In the genomic region with DNA sequence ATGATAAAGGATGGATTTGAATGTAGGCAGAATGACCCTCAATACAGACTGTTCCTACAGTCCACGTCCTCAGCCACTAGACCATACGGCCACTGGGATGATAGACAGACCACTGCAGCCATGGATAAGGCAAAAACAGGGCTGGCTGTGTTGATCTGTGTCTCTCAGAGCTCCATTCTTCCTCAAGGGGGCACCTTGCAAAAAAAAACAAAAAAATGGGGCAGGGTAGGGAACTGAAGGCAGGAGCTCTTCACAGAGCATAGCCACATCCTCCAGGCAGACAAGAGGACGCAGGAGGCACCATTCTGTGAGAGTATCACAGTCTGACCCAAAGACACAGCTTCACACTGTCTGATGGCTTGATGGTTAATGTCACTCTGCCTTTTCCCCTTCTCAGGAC, we compare ENCODE assay signal across 28 cellular contexts.
"Had no signal": no experiment of that assay in that cellular context is flagged by ENCODE, and none has a peak within 500 bp of the region (broad histone marks: within the 10 kb centered on the region; RNA-seq: fewer than 3 reads in every experiment).

No MANE protein-coding gene starts in this region.

- H3K36me3 ChIP-seq: brain microvascular endothelial cell, SJCRH30, WERI-Rb-1 had no signal

- H3K36me3 Mint-ChIP-seq: activated naive CD8-positive, alpha-beta T cell treated with anti-CD3 and anti-CD28 coated beads for 36 hours had no signal

- H3K4me3 Mint-ChIP-seq: activated CD4-positive, alpha-beta T cell treated with anti-CD3 and anti-CD28 coated beads, Interleukin-2, amount 10 ng/mL, durations not matched to agents 24 days and 14 days; activated CD8-positive, alpha-beta T cell treated with anti-CD3 and anti-CD28 coated beads for 36 hours; activated naive CD8-positive, alpha-beta T cell treated with anti-CD3 and anti-CD28 coated beads for 36 hours; activated T-cell treated with anti-CD3 and anti-CD28 coated beads, Interleukin-2, amount 50 U/mL, for 72 hours; activated T-helper 17 cell treated with anti-CD3 and anti-CD28 coated beads, Interleukin-2, amount 50 U/mL, for 72 hours; central memory CD8-positive, alpha-beta T cell had no signal

- DNase-seq: activated CD4-positive, alpha-beta T cell treated with anti-CD3 and anti-CD28 coated beads, Interleukin-2, amount 10 ng/mL, durations not matched to agents 24 days and 14 days; activated CD4-positive, alpha-beta T cell treated with anti-CD3 and anti-CD28 coated beads, Interleukin-2, amount 50 U/mL, for 4 hours; activated CD8-positive, alpha-beta T cell treated with anti-CD3 and anti-CD28 coated beads for 36 hours; activated effector memory CD4-positive, alpha-beta T cell treated with anti-CD3 and anti-CD28 coated beads, Interleukin-2, amount 50 U/mL, for 16 hours; activated naive CD4-positive, alpha-beta T cell; activated naive CD4-positive, alpha-beta T cell treated with anti-CD3 and anti-CD28 coated beads, Interleukin-2, amount 50 U/mL, for 16 hours; activated naive CD8-positive, alpha-beta T cell treated with anti-CD3 and anti-CD28 coated beads for 36 hours; activated T-cell treated with anti-CD3 and anti-CD28 coated beads, Interleukin-2, amount 50 U/mL, for 1 hour; activated T-cell treated with anti-CD3 and anti-CD28 coated beads, Interleukin-2, amount 50 U/mL, for 72 hours; amniotic stem cell; aorta; brain microvascular endothelial cell; MM.1S; NCI-H1092 treated with DMSO at 0.1 percent for 48 hours; NCI-H1417 treated with DMSO at 0.1 percent for 48 hours; NCI-H187 treated with DMSO at 0.1 percent for 48 hours; NCI-H2081 treated with DMSO at 0.1 percent for 48 hours; NCI-H226; NCI-H446 treated with DMSO at 0.1 percent for 48 hours; NCI-H524; NCI-H69; SHP77; SJCRH30; T1000; WERI-Rb-1 had no signal

- H3K9me3 Mint-ChIP-seq: activated CD4-positive, alpha-beta T cell treated with anti-CD3 and anti-CD28 coated beads, Interleukin-2, amount 10 ng/mL, durations not matched to agents 24 days and 14 days; activated CD8-positive, alpha-beta T cell treated with anti-CD3 and anti-CD28 coated beads for 36 hours; activated naive CD8-positive, alpha-beta T cell treated with anti-CD3 and anti-CD28 coated beads for 36 hours; activated T-helper 17 cell treated with anti-CD3 and anti-CD28 coated beads, Interleukin-2, amount 50 U/mL, for 72 hours; central memory CD8-positive, alpha-beta T cell had no signal

- H3K9me3 ChIP-seq: SJCRH30 had no signal

- H3K27ac ChIP-seq: brain microvascular endothelial cell, SJCRH30, SK-N-MC, WERI-Rb-1 had no signal

- H3K4me3 ChIP-seq: SJCRH30, SK-N-MC had no signal

- H3K27ac Mint-ChIP-seq: activated CD4-positive, alpha-beta T cell treated with anti-CD3 and anti-CD28 coated beads, Interleukin-2, amount 10 ng/mL, durations not matched to agents 24 days and 14 days; activated CD8-positive, alpha-beta T cell treated with anti-CD3 and anti-CD28 coated beads for 36 hours; activated naive CD8-positive, alpha-beta T cell treated with anti-CD3 and anti-CD28 coated beads for 36 hours; activated T-cell treated with anti-CD3 and anti-CD28 coated beads, Interleukin-2, amount 50 U/mL, for 72 hours; activated T-helper 17 cell treated with anti-CD3 and anti-CD28 coated beads, Interleukin-2, amount 50 U/mL, for 72 hours had no signal

- H3K4me1 Mint-ChIP-seq: activated CD4-positive, alpha-beta T cell treated with anti-CD3 and anti-CD28 coated beads, Interleukin-2, amount 10 ng/mL, durations not matched to agents 24 days and 14 days; activated naive CD8-positive, alpha-beta T cell treated with anti-CD3 and anti-CD28 coated beads for 36 hours; activated T-helper 17 cell treated with anti-CD3 and anti-CD28 coated beads, Interleukin-2, amount 50 U/mL, for 72 hours; central memory CD8-positive, alpha-beta T cell had no signal

- H3K27me3 ChIP-seq: brain microvascular endothelial cell, SJCRH30 had no signal
